Comparison of ENCODE assay signal across 23 cellular contexts in the genomic region with DNA sequence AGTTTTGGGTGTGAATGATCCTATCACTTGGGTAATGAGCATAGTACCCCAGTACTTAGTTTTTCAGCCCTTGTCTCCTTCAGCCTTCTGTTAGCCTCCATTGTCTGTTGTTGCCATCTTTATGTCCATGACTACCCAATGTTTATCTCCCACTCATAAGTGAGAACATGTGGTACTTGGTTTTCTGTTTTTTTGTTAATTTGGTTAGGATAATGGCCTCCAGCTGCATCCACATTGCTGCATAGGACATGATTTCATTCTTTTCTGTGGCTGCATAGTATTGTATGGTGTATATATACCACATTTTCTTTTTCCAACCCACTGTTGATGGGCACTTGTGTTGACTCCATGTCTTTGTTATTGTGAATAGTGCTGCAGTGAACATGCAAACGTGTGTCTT. TPM values are rescaled to one million over a fixed set of nuclear protein-coding genes. Genes with fewer than 3 reads are reported as not detected.
"Had no signal": no experiment of that assay in that cellular context is flagged by ENCODE, and none has a peak within 500 bp of the region (broad histone marks: within the 10 kb centered on the region; RNA-seq: fewer than 3 reads in every experiment).

No MANE protein-coding gene starts in this region.

- DNase-seq: activated CD4-positive, alpha-beta T cell treated with anti-CD3 and anti-CD28 coated beads for 1 hour; activated naive CD4-positive, alpha-beta T cell; activated T-cell treated with anti-CD3 and anti-CD28 coated beads, Interleukin-2, amount 50 U/mL, for 24 hours; effector memory CD8-positive, alpha-beta T cell; naive thymus-derived CD4-positive, alpha-beta T cell; posterior cingulate gyrus; right lobe of liver; stimulated activated CD4-positive, alpha-beta T cell treated with anti-CD3 and anti-CD28 coated beads, Interleukin-1b, Interleukin-23, amount 100 ng/mL, for 48 hours; substantia nigra; T-helper 9 cell; thyroid gland; upper lobe of right lung had no signal

- H3K36me3 Mint-ChIP-seq: neural progenitor cell had no signal

- H3K27ac Mint-ChIP-seq: activated naive CD8-positive, alpha-beta T cell; activated T-cell treated with anti-CD3 and anti-CD28 coated beads, Interleukin-2, amount 50 U/mL, for 24 hours; activated T-helper 2 cell treated with anti-CD3 and anti-CD28 coated beads, Interferon-gamma antibody, Interleukin-2, Interleukin-4, amounts not matched to agents 10 μg/mL and 5 μg/mL and 100 μg/mL, durations not matched to agents 14 hours and 24 hours and 36 hours; effector memory CD8-positive, alpha-beta T cell; neural progenitor cell; stimulated activated naive CD8-positive, alpha-beta T cell treated with anti-CD3 and anti-CD28 coated beads, Interleukin-15, Interleukin-2, amounts not matched to agents 100 ng/mL and 50 ng/mL, for 24 hours had no signal

- ATAC-seq: effector memory CD8-positive, alpha-beta T cell; esophagus mucosa; left lobe of liver; naive thymus-derived CD4-positive, alpha-beta T cell; right lobe of liver; upper lobe of right lung had no signal

- H3K9me3 Mint-ChIP-seq: activated T-helper 2 cell treated with anti-CD3 and anti-CD28 coated beads, Interferon-gamma antibody, Interleukin-2, Interleukin-4, amounts not matched to agents 10 μg/mL and 5 μg/mL and 100 μg/mL, durations not matched to agents 14 hours and 24 hours and 36 hours; neural progenitor cell had no signal

- H3K4me3 Mint-ChIP-seq: activated naive CD8-positive, alpha-beta T cell; activated T-cell treated with anti-CD3 and anti-CD28 coated beads, Interleukin-2, amount 50 U/mL, for 24 hours; central memory CD8-positive, alpha-beta T cell; effector memory CD8-positive, alpha-beta T cell; naive thymus-derived CD4-positive, alpha-beta T cell; neural progenitor cell; stimulated activated naive CD8-positive, alpha-beta T cell treated with anti-CD3 and anti-CD28 coated beads, Interleukin-15, Interleukin-2, amounts not matched to agents 100 ng/mL and 50 ng/mL, for 24 hours had no signal

- H3K27me3 Mint-ChIP-seq: activated naive CD8-positive, alpha-beta T cell; activated T-cell treated with anti-CD3 and anti-CD28 coated beads, Interleukin-2, amount 50 U/mL, for 24 hours; central memory CD8-positive, alpha-beta T cell; effector memory CD8-positive, alpha-beta T cell; naive thymus-derived CD4-positive, alpha-beta T cell; stimulated activated naive CD8-positive, alpha-beta T cell treated with anti-CD3 and anti-CD28 coated beads, Interleukin-15, Interleukin-2, amounts not matched to agents 100 ng/mL and 50 ng/mL, for 24 hours had no signal

- H3K4me3 ChIP-seq: breast epithelium, lung, neural progenitor cell, right lobe of liver, skin epidermis, thyroid gland, upper lobe of right lung had no signal

RNA-seq across cellular contexts. Expression of gene GPR52, which starts 39.6 kb away (rescaled TPM):
- total RNA-seq: kidney epithelial cell had no signal
- polyA plus RNA-seq: naive thymus-derived CD4-positive, alpha-beta T cell had no signal
